1 cellular context compared by ENCODE assay signal in genomic region chr6:32184084-32184640, GRCh38.
A peak's percentile ranks its signal among the peaks of the same experiment; 100 is the strongest.
TF ChIP-seq lines count a peak whose summit lies in the region.

Gene AGER, minus strand, starts transcription at chr6:32184253. Its CDS starts 31 bp downstream, at chr6:32184222.

TF ChIP-seq in HepG2, 621 proteins besides CTCF, POLR2A, EP300 and RAD21 (continued from another document):
- no peak for TF ChIP-seq IRF9 (CRISPR knock-in tag; IDR thresholded peaks at IDR 0.05; ENCODE audit: borderline replicate concordance)
- no peak for TF ChIP-seq HNF4G (IDR thresholded peaks at IDR 0.05; ENCODE audit: borderline replicate concordance, low read depth, low read length)
- no peak for TF ChIP-seq HNF4G (CRISPR knock-in tag; IDR thresholded peaks at IDR 0.05; ENCODE audit: borderline replicate concordance, low read depth)
- TF ChIP-seq SOX6 (IDR thresholded peaks at IDR 0.05): no peak
- TF ChIP-seq SOX6 (CRISPR knock-in tag; IDR thresholded peaks at IDR 0.05): no peak
- TF ChIP-seq CEBPG (CRISPR knock-in tag; IDR thresholded peaks at IDR 0.05): peak; percentile 81
- TF ChIP-seq HNF4A (CRISPR knock-in tag; IDR thresholded peaks at IDR 0.05): peak; percentile 14; the same call in 1 of the 2 replicates
- TF ChIP-seq PBX3 (CRISPR knock-in tag; IDR thresholded peaks at IDR 0.05; ENCODE audit: borderline replicate concordance): no peak
- TF ChIP-seq ZNF550 (CRISPR knock-in tag; IDR thresholded peaks at IDR 0.05; ENCODE audit: borderline replicate concordance): no peak
- TF ChIP-seq ZNF652 (CRISPR knock-in tag; IDR thresholded peaks at IDR 0.05; ENCODE audit: borderline replicate concordance, low read depth): no peak
- 0 out of 2 replicates have a peak, but pooled peaks have one; percentile 2 for TF ChIP-seq POGK (CRISPR knock-in tag; conservative IDR thresholded peaks at IDR 0.05)
- peak; percentile 5; the same call in 1 of the 2 replicates for TF ChIP-seq GABPA (IDR thresholded peaks at IDR 0.05; ENCODE audit: low read depth, low read length)
- TF ChIP-seq GABPA (CRISPR knock-in tag; IDR thresholded peaks at IDR 0.05; ENCODE audit: low read depth): no peak
- TF ChIP-seq ZNF687 (CRISPR knock-in tag; IDR thresholded peaks at IDR 0.05): peak; percentile 40
- no peak for TF ChIP-seq ZBTB10 (CRISPR knock-in tag; IDR thresholded peaks at IDR 0.05; ENCODE audit: borderline replicate concordance)
- no peak for TF ChIP-seq YEATS4 (CRISPR knock-in tag; IDR thresholded peaks at IDR 0.05; ENCODE audit: borderline replicate concordance)
- TF ChIP-seq ZNF232 (CRISPR knock-in tag; IDR thresholded peaks at IDR 0.05; ENCODE audit: borderline replicate concordance): 0 out of 2 replicates have a peak, but pooled peaks have one; percentile 34
- TF ChIP-seq ZNF616 (CRISPR knock-in tag; IDR thresholded peaks at IDR 0.05; ENCODE audit: low read depth): no peak
- TF ChIP-seq ATF4 (CRISPR knock-in tag; IDR thresholded peaks at IDR 0.05): peak in 1 of 2 experiments; percentile 71; a peak in 2 of 4 replicates
- TF ChIP-seq ZNF879 (CRISPR knock-in tag; IDR thresholded peaks at IDR 0.05): no peak
- TF ChIP-seq ZNF558 (CRISPR knock-in tag; IDR thresholded peaks at IDR 0.05; ENCODE audit: borderline replicate concordance): no peak
- TF ChIP-seq POLR2G (IDR thresholded peaks at IDR 0.05; ENCODE audit: low read depth, low read length): peak; percentile 59; the same call in 1 of the 2 replicates
